In genomic region chr12:12072064-12072760, GRCh38 we compare ENCODE assay signal across 9 cellular contexts. TPM values are rescaled to one million over a fixed set of nuclear protein-coding genes. Genes with fewer than 3 reads are reported as not detected.
A peak's percentile ranks its signal among the peaks of the same experiment; 100 is the strongest.
DNase-seq lines count a peak whose midpoint lies in the region; ATAC-seq, FAIRE-seq and TF ChIP-seq lines count a peak whose summit lies in the region.
"Had no signal": no experiment of that assay in that cellular context is flagged by ENCODE, and none has a peak within 500 bp of the region (broad histone marks: within the 10 kb centered on the region; RNA-seq: fewer than 3 reads in every experiment).

No MANE protein-coding gene starts in this region.

- RAD21 ChIA-PET in GM12878 (lab: Charles Lee; ENCODE audit: unreplicated experiment), result interaction anchor here (1.6 to 2.0 kb wide), 3 partner anchors 11 to 492 kb away, joined by 8 to 11 read pairs (median 9); no protein-coding TSS in a partner anchor

- in situ Hi-C loops in GM12878 (cut with MboI), result no loop called here

- peak overlapping the region; percentile 77 for H3K9ac ChIP-seq in GM12878 (ENCODE audit: control insufficient read depth, insufficient read depth, low read length)

- peak overlapping the region; percentile 99 for H3K4me2 ChIP-seq in GM12878 (ENCODE audit: control insufficient read depth, insufficient read depth)

- TF ChIP-seq CTCF in GM12878 (IDR thresholded peaks at IDR 0.05 in 2 of 3, conservative IDR thresholded peaks at IDR 0.05 in 1 of 3; ENCODE audit: control insufficient read depth in 2 of 3, extremely low read depth in 1 of 3, insufficient read depth in 1 of 3, low read depth in 3 of 3, low read length in 3 of 3), result peak in 1 of 3 experiments; percentile 28; a peak in 2 of 6 replicates

- POLR2A ChIA-PET in GM12878 (lab: Charles Lee), result interaction anchor here (1.0 kb wide), 1 partner anchor 314 kb away, joined by 4 read pairs; no protein-coding TSS in a partner anchor

- peaks cover 7% of the 10 kb centered on the region for H3K4me1 ChIP-seq in GM12878 (ENCODE audit: control insufficient read depth, insufficient read depth, low read length)

- SMC1A ChIA-PET in GM12878 (lab: Charles Lee; ENCODE audit: uncharacterized antibody, unreplicated experiment), result interaction anchor here (0.6 to 2.0 kb wide), 9 partner anchors 10 to 493 kb away, joined by 3 to 10 read pairs (median 5); partner anchors contain the start of gene LRP6

- peaks cover 16% of the 10 kb centered on the region for H3K4me1 Mint-ChIP-seq in T-helper 17 cell
- H3K4me1 Mint-ChIP-seq: brain had no signal

- CTCF ChIA-PET in GM12878 (lab: Yijun Ruan, JAX), result interaction anchor here (0.6 to 4.4 kb wide), 10 partner anchors 10 to 665 kb away, joined by 3 to 29 read pairs (median 4); no protein-coding TSS in a partner anchor

- H2AFZ ChIP-seq in GM12878 (ENCODE audit: control insufficient read depth, low read depth, low read length), result peak overlapping the region; percentile 86

- no peak for TF ChIP-seq EP300 in GM12878 (IDR thresholded peaks at IDR 0.05; ENCODE audit: borderline replicate concordance in 1 of 2, control insufficient read depth in 1 of 2, low read depth in 2 of 2, low read length in 2 of 2)

- intact Hi-C loops in GM12878 (cut with micrococcal nuclease; ENCODE audit: unreplicated experiment), result no loop called here

- peaks cover 12% of the 10 kb centered on the region for H3K27me3 Mint-ChIP-seq in T-helper 17 cell

- ATAC-seq in T-helper 17 cell (peak; percentile 71), GM12878 (peak; percentile 78), HG03342 (IDR thresholded peaks at IDR 0.05; ENCODE audit: unreplicated experiment) (no peak)

- H3K36me3 ChIP-seq in GM12878 (ENCODE audit: control insufficient read depth in 2 of 2, insufficient read depth in 2 of 2, low read length in 1 of 2), result no peaks in the 10 kb centered on the region

- H3K36me3 Mint-ChIP-seq in T-helper 17 cell (ENCODE audit: low read depth), result peaks cover 4% of the 10 kb centered on the region
- H3K36me3 Mint-ChIP-seq: brain had no signal

- DNase-seq in GM12892 (ENCODE audit: insufficient read length) (peak; percentile 46), T-helper 17 cell (peak; percentile 5 to 15 (median 15)), GM12878 (ENCODE audit: low read depth, low spot score) (peak; percentile 12), OCI-M2 (lab: John Stamatoyannopoulos, UW; ENCODE audit: unreplicated experiment) (no peak), HuH-7.5 (ENCODE audit: low spot score) (no peak), H4 (ENCODE audit: low spot score) (no peak)
- DNase-seq in stimulated activated CD4-positive, alpha-beta T cell treated with anti-CD3 and anti-CD28 coated beads, Interleukin-15, amount 100 ng/mL, for 48 hours (ENCODE audit: low read depth in 2 of 2), result peak; percentile 21 to 32

- WGBS in GM12878 (ENCODE audit: insufficient coverage, insufficient replicate concordance, low lambda C conversion rate, missing lambda C conversion rate), result 20% methylated on average over 21 of the region's 21 CpGs

- peak overlapping the region; percentile 89 for H3K4me3 Mint-ChIP-seq in T-helper 17 cell

- FAIRE-seq in GM12892 (lab: Jason Lieb, UNC) (peak; percentile 27), GM12878 (lab: Jason Lieb, UNC) (no peak)

- no peaks in the 10 kb centered on the region for H3K79me2 ChIP-seq in GM12878 (ENCODE audit: control insufficient read depth, insufficient read depth, low read length)

- H3K27ac Mint-ChIP-seq in T-helper 17 cell, result peak overlapping the region; percentile 91

- no peaks in the 10 kb centered on the region for H3K27me3 ChIP-seq in GM12878 (replicated peaks in 1 of 2; ENCODE audit: control insufficient read depth in 2 of 2, insufficient read depth in 2 of 2, low read length in 1 of 2)

- H3K27ac ChIP-seq in GM12878 (ENCODE audit: control insufficient read depth, insufficient read depth), result peak overlapping the region; percentile 70

- H3K4me3 ChIP-seq in GM12878, result peak overlapping the region; percentile 72; the same call in 1 of the 2 replicates

- H4K20me1 ChIP-seq in GM12878 (ENCODE audit: control insufficient read depth, insufficient read depth), result no peaks in the 10 kb centered on the region

- no TSS peak for BruUV-seq in GM12878 (replicated peaks; lab: Mats Ljungman, UMichigan)

- no peak for TF ChIP-seq RAD21 in GM12878 (IDR thresholded peaks at IDR 0.05; ENCODE audit: insufficient read depth, low read depth, low read length)

- TF ChIP-seq POLR2A in GM12892 (IDR thresholded peaks at IDR 0.05; ENCODE audit: low read depth, low read length), result no peak
- TF ChIP-seq POLR2A in GM12878 (IDR thresholded peaks at IDR 0.05; ENCODE audit: low read depth, low read length), result no peak

- H3K9me3 ChIP-seq in T-helper 17 cell (ENCODE audit: control insufficient read depth, low read length, poor library complexity, severe bottlenecking), result no peaks in the 10 kb centered on the region
- H3K9me3 ChIP-seq in GM12878 (replicated peaks; ENCODE audit: control insufficient read depth, insufficient read depth, low read length), result no peaks in the 10 kb centered on the region

TF ChIP-seq in GM12878, 131 proteins besides CTCF, POLR2A, EP300 and RAD21 (continues in another document):
- TF ChIP-seq LARP7 (IDR thresholded peaks at IDR 0.05), result 0 out of 2 replicates have a peak, but pooled peaks have one; percentile 41
- TF ChIP-seq CBX5 (IDR thresholded peaks at IDR 0.05; ENCODE audit: low read depth), result no peak
- no peak for TF ChIP-seq STAT3 (IDR thresholded peaks at IDR 0.05; ENCODE audit: low read depth, low read length)
- TF ChIP-seq GATAD2B (conservative IDR thresholded peaks at IDR 0.05; ENCODE audit: low read depth), result 0 out of 2 replicates have a peak, but pooled peaks have one; percentile 26
- TF ChIP-seq SPI1 (IDR thresholded peaks at IDR 0.05; ENCODE audit: borderline replicate concordance, insufficient read depth, low read depth, low read length), result peak; percentile 67; the same call in 1 of the 2 replicates
- TF ChIP-seq, protein P1, sequence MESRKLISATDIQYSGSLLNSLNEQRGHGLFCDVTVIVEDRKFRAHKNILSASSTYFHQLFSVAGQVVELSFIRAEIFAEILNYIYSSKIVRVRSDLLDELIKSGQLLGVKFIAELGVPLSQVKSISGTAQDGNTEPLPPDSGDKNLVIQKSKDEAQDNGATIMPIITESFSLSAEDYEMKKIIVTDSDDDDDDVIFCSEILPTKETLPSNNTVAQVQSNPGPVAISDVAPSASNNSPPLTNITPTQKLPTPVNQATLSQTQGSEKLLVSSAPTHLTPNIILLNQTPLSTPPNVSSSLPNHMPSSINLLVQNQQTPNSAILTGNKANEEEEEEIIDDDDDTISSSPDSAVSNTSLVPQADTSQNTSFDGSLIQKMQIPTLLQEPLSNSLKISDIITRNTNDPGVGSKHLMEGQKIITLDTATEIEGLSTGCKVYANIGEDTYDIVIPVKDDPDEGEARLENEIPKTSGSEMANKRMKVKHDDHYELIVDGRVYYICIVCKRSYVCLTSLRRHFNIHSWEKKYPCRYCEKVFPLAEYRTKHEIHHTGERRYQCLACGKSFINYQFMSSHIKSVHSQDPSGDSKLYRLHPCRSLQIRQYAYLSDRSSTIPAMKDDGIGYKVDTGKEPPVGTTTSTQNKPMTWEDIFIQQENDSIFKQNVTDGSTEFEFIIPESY (IDR thresholded peaks at IDR 0.05), result no peak
- TF ChIP-seq IKZF1 (conservative IDR thresholded peaks at IDR 0.05), result peak; percentile 28; the same call in 1 of the 2 replicates
- no peak for TF ChIP-seq CEBPZ (IDR thresholded peaks at IDR 0.05; ENCODE audit: low read depth, low read length)
- TF ChIP-seq IKZF2 (IDR thresholded peaks at IDR 0.05), result peak in 1 of 2 experiments; percentile 25; a peak in 1 of 4 replicates

RNA-seq across cellular contexts. Expression of gene BCL2L14, which starts 1.5 kb away (rescaled TPM):
- 1.3 TPM for polyA plus RNA-seq in GM12892 (2012; ENCODE audit: missing spikeins)
- total RNA-seq in T-helper 17 cell (under 1 TPM in 1 of 2 donors, not detected in 1; 0.67 TPM), GM12878 (2014; rRNA removed) (0.68 and 1.5 TPM in 2 replicates), GM12878 (2014; rRNA removed; fragmentation: Illumina TruSeq; extraction: Trizol) (1.6 and 2.5 TPM in 2 replicates), GM12878 (2021) (0.85 and 2.2 TPM in 2 replicates)
- 1.8 and 3.6 TPM in 2 replicates for total RNA-seq in GM12878 (2013; cell fraction: nucleolus; rRNA removed)
- 1.8 TPM for polyA plus RNA-seq in GM12878 (2011; ENCODE audit: low read depth)
- polyA plus RNA-seq in GM12878 (2011; rRNA removed) (0.58 and 0.73 TPM in 2 replicates), GM12878 (2014; fragmentation: Illumina TruSeq; extraction: Trizol) (1.1 and 2.1 TPM in 2 replicates), GM12878 (2014; fragmentation: Nextera tagmentation; extraction: Ambion mirVana) (under 1 TPM; 0.62 to 0.64 TPM), GM12878 (2014; rRNA removed) (0.71 and 1.7 TPM in 2 replicates), GM12878 (2016; fragmentation: Nextera tagmentation; extraction: Ambion mirVana) (1 to 10 TPM in 1 of 2 experiments, under 1 TPM in 1; 0.59 to 2.0 TPM)
- polyA plus RNA-seq in GM12878 (2011; cell fraction: cytosol; rRNA removed), result 0.34 and 0.37 TPM in 2 replicates
- polyA plus RNA-seq in GM12878 (2011; cell fraction: nucleus; rRNA removed), result 0.29 and 0.37 TPM in 2 replicates
- polyA plus RNA-seq in GM12878 (2012), result 0.74 and 1.3 TPM in 2 replicates
- 0.44 and 1.7 TPM in 2 replicates for polyA minus RNA-seq in GM12878 (2011; rRNA and poly(A)+ RNA removed)
- polyA minus RNA-seq in GM12878 (2011; cell fraction: cytosol; rRNA and poly(A)+ RNA removed), result not detected in 2 replicates
- polyA minus RNA-seq in GM12878 (2011; cell fraction: nucleus; rRNA and poly(A)+ RNA removed), result 0.60 and 0.96 TPM in 2 replicates
- not detected in 2 replicates for total RNA-seq in H4 (2014; rRNA removed; shearing (Covaris generic))

Comparison
In these comparisons a context has a peak if more than half of its experiments do, and no peak if none do; other contexts are left out.
1. DNase-seq: peak in GM12892 (single experiment), T-helper 17 cell (3 of 3), GM12878 (single experiment) and stimulated activated CD4-positive, alpha-beta T cell treated with anti-CD3 and anti-CD28 coated beads, Interleukin-15, amount 100 ng/mL, for 48 hours (2 of 2); none in OCI-M2 (single experiment), HuH-7.5 (single experiment) and H4 (single experiment).